Comparison of ENCODE assay signal across 8 cellular contexts in the genomic region with DNA sequence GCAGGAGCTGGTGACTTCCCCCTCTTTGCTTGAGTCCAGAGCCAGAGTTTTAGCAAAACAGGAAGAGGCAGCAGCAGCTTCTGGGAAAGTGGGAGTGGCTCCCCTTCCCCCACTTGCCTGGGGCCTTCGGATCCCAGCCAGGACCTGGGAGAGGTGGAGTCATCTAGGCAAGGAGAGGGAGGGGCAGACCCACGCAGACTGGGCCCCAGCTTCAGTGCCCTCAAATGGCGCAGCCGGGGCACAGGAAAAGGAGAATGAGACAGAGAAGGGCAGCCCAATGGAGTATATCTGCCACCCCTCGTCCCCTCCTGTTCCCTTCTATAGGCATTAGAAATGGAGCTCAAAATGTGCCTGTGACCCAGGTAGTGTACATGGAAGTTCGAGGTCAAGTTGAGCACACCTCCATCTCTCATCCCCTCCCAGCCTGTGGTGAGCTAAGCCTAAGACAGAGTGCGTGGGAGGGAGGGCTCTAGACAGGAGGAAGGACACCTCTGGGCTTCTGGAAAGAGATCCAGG. TPM values are rescaled to one million over a fixed set of nuclear protein-coding genes. Genes with fewer than 3 reads are reported as not detected.
DNase-seq lines count a peak whose midpoint lies in the region; ATAC-seq and TF ChIP-seq lines count a peak whose summit lies in the region.

No MANE protein-coding gene starts in this region.

- H3K4me1 ChIP-seq in A673 (ENCODE audit: insufficient read depth, low read length, poor library complexity, severe bottlenecking) (peaks cover 10% of the 10 kb centered on the region), HUES64 (ENCODE audit: insufficient read depth, low read length) (peaks cover 16% of the 10 kb centered on the region), tibial artery (peaks cover 3 to 58% (median 49%) of the 10 kb centered on the region in 4 donors)

- H3K27ac ChIP-seq in A673 (ENCODE audit: low read depth, low read length, poor library complexity, severe bottlenecking) (peak overlapping the region; percentile 28), HUES64 (ENCODE audit: low read depth, low read length) (no peak overlapping the region), tibial artery (peak overlapping the region; percentile 78 to 99)

- no peaks in the 10 kb centered on the region for H3K36me3 ChIP-seq in A673 (ENCODE audit: insufficient read depth, low read length, poor library complexity, severe bottlenecking)
- no peaks in the 10 kb centered on the region for H3K36me3 ChIP-seq in HUES64 (ENCODE audit: insufficient read depth, low read length)
- H3K36me3 ChIP-seq in tibial artery: no peaks in the 10 kb centered on the region

- peak; percentile 51 for DNase-seq in A673 (ENCODE audit: low spot score)
- DNase-seq in astrocyte of the hippocampus (ENCODE audit: low read depth, low spot score): peak; percentile 68
- DNase-seq in kidney tubule cell (ENCODE audit: low spot score): peak; percentile 87
- peak; percentile 83 to 95 for DNase-seq in tibial artery
- DNase-seq in GOT3 (lab: John Stamatoyannopoulos, UW): no peak
- DNase-seq in stimulated activated CD4-positive, alpha-beta T cell treated with anti-CD3 and anti-CD28 coated beads, Interleukin-1b, Interleukin-23, amount 100 ng/mL, for 48 hours: no peak

- no TSS peak for BruUV-seq in A673 (replicated peaks; lab: Mats Ljungman, UMichigan)

- H3K9ac ChIP-seq in HUES64 (ENCODE audit: low read depth, low read length): 0 out of 2 replicates have a peak overlapping the region, but pooled peaks have one; percentile 17

- no peaks in the 10 kb centered on the region for H3K27me3 ChIP-seq in A673 (replicated peaks; ENCODE audit: insufficient read depth, low read depth, low read length, poor library complexity)
- no peaks in the 10 kb centered on the region for H3K27me3 ChIP-seq in HUES64 (ENCODE audit: insufficient read depth, low read length)
- no peaks in the 10 kb centered on the region for H3K27me3 ChIP-seq in tibial artery

- 54% methylated on average over 7 of the region's 7 CpGs for WGBS in HUES64

- H3K4me3 ChIP-seq in A673 (ENCODE audit: low read depth, low read length, poor library complexity, severe bottlenecking) (no peak overlapping the region), HUES64 (ENCODE audit: low read length) (no peak overlapping the region), tibial artery (no peak overlapping the region)

- intact Hi-C loops in A673 (cut with micrococcal nuclease; ENCODE audit: unreplicated experiment): no loop called here
- intact Hi-C loops in tibial artery (cut with DNase I; ENCODE audit: low total_unique reads): no loop called here

- no peak for ATAC-seq in HG02642 (IDR thresholded peaks at IDR 0.05; ENCODE audit: poor library complexity, unreplicated experiment)

- CTCF ChIA-PET in A673 (lab: Charles Lee): interaction anchor here (0.6 to 1.3 kb wide), 3 partner anchors 10 to 956 kb away, joined by 3 to 5 read pairs (median 5); no protein-coding TSS in a partner anchor

- TF ChIP-seq CTCF in A673 (conservative IDR thresholded peaks at IDR 0.05; ENCODE audit: low read depth, low read length) (no peak), tibial artery (IDR thresholded peaks at IDR 0.05) (no peak)

- H3K9me3 ChIP-seq in A673 (ENCODE audit: low read depth, low read length, poor library complexity, severe bottlenecking) (no peaks in the 10 kb centered on the region), HUES64 (ENCODE audit: insufficient read depth, low read depth, low read length) (no peaks in the 10 kb centered on the region), tibial artery (no peaks in the 10 kb centered on the region)

- POLR2A ChIA-PET in A673 (lab: Charles Lee; ENCODE audit: low non-redundant PET): no interaction called here

RNA-seq across cellular contexts. Expression of a gene that starts 9.3 kb away (rescaled TPM):
- total RNA-seq in A673 (2021): 58.9 and 63.0 TPM in 2 replicates
- 47.8 TPM for polyA plus RNA-seq in HUES64 (2013, experiment 1 of 2)
- polyA plus RNA-seq in HUES64 (2013, experiment 2 of 2): 52.9 TPM

RNA-seq across cellular contexts. Expression of a gene that starts 56.0 kb away (rescaled TPM):
- total RNA-seq in A673 (2021): 39.3 and 39.8 TPM in 2 replicates
- polyA plus RNA-seq in HUES64 (2013, experiment 1 of 2): 4.9 TPM
- polyA plus RNA-seq in HUES64 (2013, experiment 2 of 2): 9.6 TPM

Comparison
In these comparisons a context has a peak if more than half of its experiments do, and no peak if none do; other contexts are left out.
1. DNase-seq: peak in A673 (single experiment), astrocyte of the hippocampus (single experiment), kidney tubule cell (single experiment) and tibial artery (2 of 2); none in GOT3 (single experiment) and stimulated activated CD4-positive, alpha-beta T cell treated with anti-CD3 and anti-CD28 coated beads, Interleukin-1b, Interleukin-23, amount 100 ng/mL, for 48 hours (single experiment).